In genomic region chr12:89183985-89184435, GRCh38 we compare ENCODE assay signal across 19 cellular contexts.
A peak's percentile ranks its signal among the peaks of the same experiment; 100 is the strongest.
DNase-seq lines count a peak whose midpoint lies in the region; ATAC-seq, FAIRE-seq and TF ChIP-seq lines count a peak whose summit lies in the region.
"Had no signal": no experiment of that assay in that cellular context is flagged by ENCODE, and none has a peak within 500 bp of the region (broad histone marks: within the 10 kb centered on the region; RNA-seq: fewer than 3 reads in every experiment).

No MANE protein-coding gene starts in this region.

- H3K4me1 ChIP-seq in mammary epithelial cell (ENCODE audit: insufficient read depth, low read length) (peaks cover 41% of the 10 kb centered on the region), tibial nerve (peaks cover 0 to 24% (median 7%) of the 10 kb centered on the region in 4 donors)
- H3K4me1 ChIP-seq: SJCRH30 had no signal

- H3K36me3 ChIP-seq in mammary epithelial cell (ENCODE audit: insufficient read depth, low read length) (no peaks in the 10 kb centered on the region), tibial nerve (no peaks in the 10 kb centered on the region)
- H3K36me3 ChIP-seq: cardiac muscle cell, SJCRH30 had no signal

- peak; percentile 68 for FAIRE-seq in H54 (lab: Jason Lieb, UNC)
- FAIRE-seq: D721Med had no signal

- TF ChIP-seq CTCF in mammary epithelial cell (conservative IDR thresholded peaks at IDR 0.05 in 1 of 2, IDR thresholded peaks at IDR 0.05 in 1 of 2; ENCODE audit: extremely low read depth in 1 of 2, insufficient read depth in 1 of 2, low read depth in 1 of 2, low read length in 2 of 2) (no peak), tibial nerve (IDR thresholded peaks at IDR 0.05) (no peak)

- TF ChIP-seq POLR2A in H54 (IDR thresholded peaks at IDR 0.05; ENCODE audit: low read depth, low read length) = no peak
- no peak for TF ChIP-seq POLR2A in tibial nerve (IDR thresholded peaks at IDR 0.05)

- H2AFZ ChIP-seq in mammary epithelial cell (ENCODE audit: low read depth, low read length) = no peak overlapping the region

- 61% methylated on average over 2 of the region's 2 CpGs for WGBS in mammary epithelial cell (ENCODE audit: low coverage, missing lambda C conversion rate)
- WGBS in tibial nerve, 2 donors = 81 to 87% methylated on average over 2 of the region's 2 CpGs

- H3K9me3 Mint-ChIP-seq in stimulated activated naive CD8-positive, alpha-beta T cell treated with anti-CD3 and anti-CD28 coated beads, Interleukin-15, amount 100 ng/mL, for 72 hours = peaks cover 17 to 23% of the 10 kb centered on the region in 2 donors

- no peak overlapping the region for H3K4me3 Mint-ChIP-seq in stimulated activated naive CD8-positive, alpha-beta T cell treated with anti-CD3 and anti-CD28 coated beads, Interleukin-15, amount 100 ng/mL, for 72 hours
- H3K4me3 Mint-ChIP-seq: activated T-helper 17 cell treated with anti-CD3 and anti-CD28 coated beads, Interleukin-2, amount 50 U/mL, for 72 hours; natural killer cell had no signal

- H3K27ac ChIP-seq in mammary epithelial cell (ENCODE audit: insufficient read depth, low read depth, low read length) (peak overlapping the region; percentile 24), tibial nerve (peak overlapping the region in 1 of 4 donors; percentile 66)
- H3K27ac ChIP-seq: cardiac muscle cell, epithelial cell of prostate, SJCRH30 had no signal

- in situ Hi-C loops in mammary epithelial cell (cut with MboI; ENCODE audit: low sequenced_read_pairs in 2 of 2) = no loop called here

- peaks cover 31% of the 10 kb centered on the region for H3K4me1 Mint-ChIP-seq in stimulated activated naive CD8-positive, alpha-beta T cell treated with anti-CD3 and anti-CD28 coated beads, Interleukin-15, amount 100 ng/mL, for 72 hours

- H4K20me1 ChIP-seq in mammary epithelial cell (ENCODE audit: insufficient read depth, low read length) = no peaks in the 10 kb centered on the region

- intact Hi-C loops in mammary epithelial cell (cut with micrococcal nuclease) = loop anchor here (5.0 kb wide), 2 partner anchors 43 to 117 kb away; no protein-coding TSS in a partner anchor

- ATAC-seq in left lobe of liver (peak; percentile 63), HG02763 (IDR thresholded peaks at IDR 0.05; ENCODE audit: unreplicated experiment) (no peak)
- ATAC-seq in stimulated activated naive CD8-positive, alpha-beta T cell treated with anti-CD3 and anti-CD28 coated beads, Interleukin-15, amount 100 ng/mL, for 72 hours = no peak
- ATAC-seq: activated CD4-positive, CD25-positive, alpha-beta regulatory T cell treated with anti-CD3 and anti-CD28 coated beads, Interleukin-2, amount 50 U/mL, for 24 hours; activated T-helper 17 cell treated with anti-CD3 and anti-CD28 coated beads, Interleukin-2, amount 50 U/mL, for 72 hours; natural killer cell had no signal

- CTCF ChIA-PET in mammary epithelial cell (lab: Charles Lee; ENCODE audit: low non-redundant PET) = no interaction called here

- H3K27me3 Mint-ChIP-seq in stimulated activated naive CD8-positive, alpha-beta T cell treated with anti-CD3 and anti-CD28 coated beads, Interleukin-15, amount 100 ng/mL, for 72 hours = no peaks in the 10 kb centered on the region
- H3K27me3 Mint-ChIP-seq: activated T-helper 17 cell treated with anti-CD3 and anti-CD28 coated beads, Interleukin-2, amount 50 U/mL, for 72 hours had no signal

- H3K27ac Mint-ChIP-seq in stimulated activated naive CD8-positive, alpha-beta T cell treated with anti-CD3 and anti-CD28 coated beads, Interleukin-15, amount 100 ng/mL, for 72 hours = no peak overlapping the region
- H3K27ac Mint-ChIP-seq: activated T-helper 17 cell treated with anti-CD3 and anti-CD28 coated beads, Interleukin-2, amount 50 U/mL, for 72 hours; natural killer cell had no signal

- no peak overlapping the region for H3K4me3 ChIP-seq in mammary epithelial cell (replicated peaks in 1 of 3; ENCODE audit: insufficient read depth in 1 of 3, low read depth in 2 of 3, low read length in 3 of 3)
- no peak overlapping the region for H3K4me3 ChIP-seq in tibial nerve
- H3K4me3 ChIP-seq: cardiac muscle cell, SJCRH30 had no signal

- H3K27me3 ChIP-seq in mammary epithelial cell (ENCODE audit: insufficient read depth, low read length) = no peaks in the 10 kb centered on the region
- H3K27me3 ChIP-seq in tibial nerve = no peaks in the 10 kb centered on the region
- H3K27me3 ChIP-seq: cardiac muscle cell, SJCRH30 had no signal

- peaks cover 3% of the 10 kb centered on the region for H3K9me3 ChIP-seq in mammary epithelial cell (replicated peaks; ENCODE audit: insufficient read depth, low read length)
- H3K9me3 ChIP-seq in tibial nerve = peaks cover 0 to 10% (median 3%) of the 10 kb centered on the region in 4 donors
- H3K9me3 ChIP-seq: SJCRH30 had no signal

- no peak overlapping the region for H3K9ac ChIP-seq in mammary epithelial cell (ENCODE audit: insufficient read depth, low read length)

- dilution Hi-C loops in mammary epithelial cell (cut with HindIII; ENCODE audit: low sequenced_read_pairs) = no loop called here

- no TSS peak for BruUV-seq in mammary epithelial cell (replicated peaks; lab: Mats Ljungman, UMichigan)

- peak in 1 of 2 donors; percentile 86 for TF ChIP-seq EP300 in tibial nerve (IDR thresholded peaks at IDR 0.05)

- DNase-seq in H54 (ENCODE audit: insufficient read length, low spot score) (no peak), mammary epithelial cell (peak; percentile 67), left lobe of liver (ENCODE audit: low spot score) (no peak), tibial nerve (ENCODE audit: low spot score in 2 of 2) (peak; percentile 15 to 62), SK-N-DZ (ENCODE audit: low spot score) (no peak), Ammon's horn (ENCODE audit: low spot score) (no peak)
- DNase-seq in stimulated activated naive CD8-positive, alpha-beta T cell treated with anti-CD3 and anti-CD28 coated beads, Interleukin-15, amount 100 ng/mL, for 72 hours = no peak
- DNase-seq: natural killer cell; NCI-H146; NCI-H82; SJCRH30; stimulated activated CD4-positive, alpha-beta T cell treated with anti-CD3 and anti-CD28 coated beads, Interleukin-12 subunit alpha, Interleukin-12 subunit beta, amount 100 ng/mL, for 4 hours; stimulated activated CD8-positive, alpha-beta memory T cell treated with anti-CD3 and anti-CD28 coated beads, Interleukin-4, amount 100 ng/mL, for 48 hours had no signal

- no peaks in the 10 kb centered on the region for H3K79me2 ChIP-seq in mammary epithelial cell (ENCODE audit: insufficient read depth, low read length)

- no peak overlapping the region for H3K4me2 ChIP-seq in mammary epithelial cell (ENCODE audit: insufficient read depth, low read depth, low read length)

Comparison
In these comparisons a context has a peak if more than half of its experiments do, and no peak if none do; other contexts are left out.
1. DNase-seq: peak in mammary epithelial cell (single experiment) and tibial nerve (2 of 2); none in H54 (single experiment), left lobe of liver (single experiment), stimulated activated naive CD8-positive, alpha-beta T cell treated with anti-CD3 and anti-CD28 coated beads, Interleukin-15, amount 100 ng/mL, for 72 hours (0 of 2), SK-N-DZ (single experiment) and Ammon's horn (single experiment).